Comparison of ENCODE assay signal across 13 cellular contexts in the genomic region with DNA sequence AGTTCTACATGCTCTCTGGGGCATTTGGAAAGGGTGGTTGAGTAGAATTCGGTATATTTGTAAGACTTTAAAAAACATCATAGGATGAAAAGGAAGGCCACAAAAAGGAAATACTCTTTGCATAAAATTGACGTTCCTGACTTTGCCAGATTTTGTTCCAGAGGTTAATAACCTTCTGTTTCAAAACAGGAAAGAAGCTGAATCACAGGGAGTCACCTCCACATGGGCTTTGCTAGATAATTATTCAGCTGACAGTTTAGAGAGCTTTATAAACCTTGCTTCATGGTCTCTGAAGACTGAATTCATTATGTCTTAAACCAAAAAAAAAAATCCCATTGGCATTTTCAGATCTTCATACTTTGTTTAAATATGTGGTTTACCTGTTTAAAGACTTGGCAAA.
DNase-seq lines count a peak whose midpoint lies in the region; ATAC-seq and TF ChIP-seq lines count a peak whose summit lies in the region.
"Had no signal": no experiment of that assay in that cellular context is flagged by ENCODE, and none has a peak within 500 bp of the region (broad histone marks: within the 10 kb centered on the region; RNA-seq: fewer than 3 reads in every experiment).

No MANE protein-coding gene starts in this region.

- no peak overlapping the region for H3K4me2 ChIP-seq in PC-3 (ENCODE audit: low read length)

- no peak overlapping the region for H3K9ac ChIP-seq in PC-3 (ENCODE audit: low read length)

- no TSS peak for BruUV-seq in PC-3 (replicated peaks; lab: Mats Ljungman, UMichigan)

- peaks cover 0 to 53% (median 24%) of the 10 kb centered on the region in 5 donors for H3K36me3 Mint-ChIP-seq in naive thymus-derived CD4-positive, alpha-beta T cell
- peaks cover 2% of the 10 kb centered on the region for H3K36me3 Mint-ChIP-seq in activated naive CD8-positive, alpha-beta T cell treated with anti-CD3 and anti-CD28 coated beads, Interleukin-2, amount 50 U/mL, for 24 hours (ENCODE audit: low read depth)
- H3K36me3 Mint-ChIP-seq: activated naive CD4-positive, alpha-beta T cell treated with anti-CD3 and anti-CD28 coated beads, Interleukin-2, amount 10 ng/mL, durations not matched to agents 7 days and 5 days; mesothelial cell of epicardium had no signal

- no peaks in the 10 kb centered on the region for H3K27me3 Mint-ChIP-seq in naive thymus-derived CD4-positive, alpha-beta T cell
- H3K27me3 Mint-ChIP-seq in activated naive CD8-positive, alpha-beta T cell treated with anti-CD3 and anti-CD28 coated beads, Interleukin-2, amount 50 U/mL, for 24 hours: no peaks in the 10 kb centered on the region
- H3K27me3 Mint-ChIP-seq: activated naive CD4-positive, alpha-beta T cell treated with anti-CD3 and anti-CD28 coated beads, Interleukin-2, amount 10 ng/mL, durations not matched to agents 7 days and 5 days had no signal

- H3F3A ChIP-seq in PC-3 (ENCODE audit: low read length, unreplicated experiment): no peaks in the 10 kb centered on the region

- H3K4me1 ChIP-seq in PC-3 (ENCODE audit: insufficient read depth, low read length): no peaks in the 10 kb centered on the region
- H3K4me1 ChIP-seq in naive thymus-derived CD4-positive, alpha-beta T cell (ENCODE audit: control insufficient read depth in 2 of 2, insufficient read depth in 2 of 2, low read length in 2 of 2): no peaks in the 10 kb centered on the region

- H3K9me3 ChIP-seq in PC-3 (ENCODE audit: low read length): no peaks in the 10 kb centered on the region
- no peaks in the 10 kb centered on the region for H3K9me3 ChIP-seq in naive thymus-derived CD4-positive, alpha-beta T cell (ENCODE audit: control insufficient read depth in 2 of 3, low read length in 3 of 3)

- H3K79me2 ChIP-seq in PC-3 (ENCODE audit: low read length): no peaks in the 10 kb centered on the region

- DNase-seq in GM03348 (ENCODE audit: low spot score) (peak; percentile 21), PC-3 (peak; percentile 3), fibroblast of mammary gland (ENCODE audit: low read depth) (peak; percentile 62), cerebellum (ENCODE audit: low spot score) (no peak)
- no peak for DNase-seq in naive thymus-derived CD4-positive, alpha-beta T cell
- no peak for DNase-seq in central memory CD4-positive, alpha-beta T cell
- no peak for DNase-seq in activated naive CD8-positive, alpha-beta T cell treated with anti-CD3 and anti-CD28 coated beads, Interleukin-2, amount 50 U/mL, for 24 hours
- DNase-seq: activated CD8-positive, alpha-beta T cell treated with anti-CD3 and anti-CD28 coated beads, Interleukin-2, amount 10 ng/mL, durations not matched to agents 7 days and 5 days; activated naive CD4-positive, alpha-beta T cell treated with anti-CD3 and anti-CD28 coated beads, Interleukin-2, amount 10 ng/mL, durations not matched to agents 7 days and 5 days; GF-D8 had no signal

- intact Hi-C loops in PC-3 (cut with micrococcal nuclease): no loop called here
- intact Hi-C loops in naive thymus-derived CD4-positive, alpha-beta T cell (cut with micrococcal nuclease): no loop called here

- CTCF ChIA-PET in PC-3 (lab: Charles Lee): no interaction called here
- CTCF ChIA-PET in naive thymus-derived CD4-positive, alpha-beta T cell (lab: Charles Lee): interaction anchor here (0.6 kb wide), 1 partner anchor 788 kb away, joined by 5 read pairs; no protein-coding TSS in a partner anchor

- H3K4me3 ChIP-seq in PC-3 (ENCODE audit: low read length) (no peak overlapping the region), fibroblast of mammary gland (ENCODE audit: control insufficient read depth, low read depth, low read length) (no peak overlapping the region)
- H3K4me3 ChIP-seq in naive thymus-derived CD4-positive, alpha-beta T cell (ENCODE audit: low read length): no peak overlapping the region

- H3K27me3 ChIP-seq in PC-3 (ENCODE audit: low read length): no peaks in the 10 kb centered on the region
- no peaks in the 10 kb centered on the region for H3K27me3 ChIP-seq in naive thymus-derived CD4-positive, alpha-beta T cell (ENCODE audit: control insufficient read depth in 2 of 2, insufficient read depth in 2 of 2, low read length in 2 of 2)

- H3K9me2 ChIP-seq in PC-3 (replicated peaks; ENCODE audit: low read length): no peaks in the 10 kb centered on the region

- peak overlapping the region in 2 of 10 donors; percentile 17 to 26 for H3K4me3 Mint-ChIP-seq in naive thymus-derived CD4-positive, alpha-beta T cell
- no peak overlapping the region for H3K4me3 Mint-ChIP-seq in activated naive CD8-positive, alpha-beta T cell treated with anti-CD3 and anti-CD28 coated beads, Interleukin-2, amount 50 U/mL, for 24 hours
- H3K4me3 Mint-ChIP-seq: activated CD8-positive, alpha-beta T cell treated with anti-CD3 and anti-CD28 coated beads, Interleukin-2, amount 10 ng/mL, durations not matched to agents 7 days and 5 days; activated naive CD4-positive, alpha-beta T cell treated with anti-CD3 and anti-CD28 coated beads, Interleukin-2, amount 10 ng/mL, durations not matched to agents 7 days and 5 days; CD14-positive monocyte; mesothelial cell of epicardium had no signal

- no peaks in the 10 kb centered on the region for H3K9me3 Mint-ChIP-seq in naive thymus-derived CD4-positive, alpha-beta T cell
- peaks cover 1% of the 10 kb centered on the region for H3K9me3 Mint-ChIP-seq in activated naive CD8-positive, alpha-beta T cell treated with anti-CD3 and anti-CD28 coated beads, Interleukin-2, amount 50 U/mL, for 24 hours
- H3K9me3 Mint-ChIP-seq: activated naive CD4-positive, alpha-beta T cell treated with anti-CD3 and anti-CD28 coated beads, Interleukin-2, amount 10 ng/mL, durations not matched to agents 7 days and 5 days had no signal

- H4K20me1 ChIP-seq in PC-3 (ENCODE audit: low read length): no peaks in the 10 kb centered on the region

- no peak overlapping the region for H3K27ac ChIP-seq in PC-3 (ENCODE audit: low read length)
- no peak overlapping the region for H3K27ac ChIP-seq in naive thymus-derived CD4-positive, alpha-beta T cell (ENCODE audit: low read depth, low read length)

- POLR2A ChIA-PET in PC-3 (lab: Charles Lee; ENCODE audit: unreplicated experiment): interaction anchor here (0.6 kb wide), 1 partner anchor 946 kb away, joined by 9 read pairs; no protein-coding TSS in a partner anchor
- POLR2A ChIA-PET in naive thymus-derived CD4-positive, alpha-beta T cell (lab: Charles Lee): interaction anchor here (0.7 kb wide), 1 partner anchor 195 kb away, joined by 3 read pairs; no protein-coding TSS in a partner anchor

- H2AFZ ChIP-seq in PC-3 (ENCODE audit: low read length): no peak overlapping the region

- peaks cover 0 to 31% (median 30%) of the 10 kb centered on the region in 7 donors for H3K4me1 Mint-ChIP-seq in naive thymus-derived CD4-positive, alpha-beta T cell
- peaks cover 17% of the 10 kb centered on the region for H3K4me1 Mint-ChIP-seq in activated naive CD8-positive, alpha-beta T cell treated with anti-CD3 and anti-CD28 coated beads, Interleukin-2, amount 50 U/mL, for 24 hours
- H3K4me1 Mint-ChIP-seq: activated naive CD4-positive, alpha-beta T cell treated with anti-CD3 and anti-CD28 coated beads, Interleukin-2, amount 10 ng/mL, durations not matched to agents 7 days and 5 days had no signal

- H3K27ac Mint-ChIP-seq in naive thymus-derived CD4-positive, alpha-beta T cell: peak overlapping the region in 5 of 9 donors; percentile 21 to 71 (median 25)
- H3K27ac Mint-ChIP-seq in activated naive CD8-positive, alpha-beta T cell treated with anti-CD3 and anti-CD28 coated beads, Interleukin-2, amount 50 U/mL, for 24 hours: no peak overlapping the region
- H3K27ac Mint-ChIP-seq: activated naive CD4-positive, alpha-beta T cell treated with anti-CD3 and anti-CD28 coated beads, Interleukin-2, amount 10 ng/mL, durations not matched to agents 7 days and 5 days; mesothelial cell of epicardium had no signal

- H3K36me3 ChIP-seq in PC-3 (ENCODE audit: low read depth, low read length): no peaks in the 10 kb centered on the region
- H3K36me3 ChIP-seq in naive thymus-derived CD4-positive, alpha-beta T cell (ENCODE audit: control insufficient read depth in 2 of 3, insufficient read depth in 3 of 3, low read length in 3 of 3): no peaks in the 10 kb centered on the region

- TF ChIP-seq CTCF in PC-3 (conservative IDR thresholded peaks at IDR 0.05; ENCODE audit: low read depth, low read length) (no peak), fibroblast of mammary gland (conservative IDR thresholded peaks at IDR 0.05; ENCODE audit: control insufficient read depth, insufficient read depth, low read depth, low read length) (no peak)

- ATAC-seq in PC-3 (peak; percentile 33; the same call in 1 of the 2 replicates), GM21723 (IDR thresholded peaks at IDR 0.05; ENCODE audit: unreplicated experiment) (no peak)
- no peak for ATAC-seq in naive thymus-derived CD4-positive, alpha-beta T cell
- ATAC-seq in activated naive CD8-positive, alpha-beta T cell treated with anti-CD3 and anti-CD28 coated beads, Interleukin-2, amount 50 U/mL, for 24 hours: no peak
- ATAC-seq: activated CD8-positive, alpha-beta T cell treated with anti-CD3 and anti-CD28 coated beads, Interleukin-2, amount 10 ng/mL, durations not matched to agents 7 days and 5 days had no signal

Comparison
In these comparisons a context has a peak if more than half of its experiments do, and no peak if none do; other contexts are left out.
1. DNase-seq: peak in GM03348 (single experiment), PC-3 (single experiment) and fibroblast of mammary gland (single experiment); none in naive thymus-derived CD4-positive, alpha-beta T cell (0 of 9), cerebellum (single experiment), central memory CD4-positive, alpha-beta T cell (single experiment) and activated naive CD8-positive, alpha-beta T cell treated with anti-CD3 and anti-CD28 coated beads, Interleukin-2, amount 50 U/mL, for 24 hours (single experiment).